29 cellular contexts compared by ENCODE assay signal in genomic region chr1:29696656-29697390, GRCh38.
"Had no signal": no experiment of that assay in that cellular context is flagged by ENCODE, and none has a peak within 500 bp of the region (broad histone marks: within the 10 kb centered on the region; RNA-seq: fewer than 3 reads in every experiment).

No MANE protein-coding gene starts in this region.

- H3K4me3 ChIP-seq: MG63, SJCRH30, SK-N-MC had no signal

- DNase-seq: activated CD4-positive, alpha-beta memory T cell treated with anti-CD3 and anti-CD28 coated beads for 36 hours; activated CD4-positive, alpha-beta T cell treated with anti-CD3 and anti-CD28 coated beads for 36 hours; activated CD4-positive, alpha-beta T cell treated with anti-CD3 and anti-CD28 coated beads, Interleukin-2, amount 10 ng/mL, durations not matched to agents 7 days and 5 days; activated CD8-positive, alpha-beta memory T cell treated with anti-CD3 and anti-CD28 coated beads, Interleukin-2, amount 50 U/mL, for 4 hours; activated gamma-delta T cell; activated naive CD4-positive, alpha-beta T cell treated with Interleukin-2 at 50 U/mL for 16 hours; activated T-cell treated with anti-CD3 and anti-CD28 coated beads for 4 hours; activated T-cell treated with anti-CD3 and anti-CD28 coated beads, Interleukin-2, amount 50 U/mL, for 4 hours; anterior cingulate cortex; brain microvascular endothelial cell; Kasumi-1; KBM-7; MG63; NCI-H1092; NCI-H1436 treated with DMSO at 0.1 percent for 48 hours; NCI-H1694 treated with DMSO at 0.1 percent for 48 hours; NCI-H2029; NCI-H345; NCI-H524 treated with DMSO at 0.1 percent for 48 hours; SHP77; SJCRH30 had no signal

- H3K9me3 Mint-ChIP-seq: activated CD4-positive, alpha-beta memory T cell treated with anti-CD3 and anti-CD28 coated beads for 36 hours; activated CD4-positive, alpha-beta T cell treated with anti-CD3 and anti-CD28 coated beads, Interleukin-2, amount 10 ng/mL, durations not matched to agents 7 days and 5 days; activated naive CD4-positive, alpha-beta T cell treated with anti-CD3 and anti-CD28 coated beads, Interleukin-2, amount 50 U/mL, for 24 hours; activated T-cell treated with anti-CD3 and anti-CD28 coated beads, Interleukin-2, amount 50 U/mL, for 4 hours; T-helper 1 cell treated with Interleukin-12 subunit alpha and Interleukin-12 subunit beta and Interleukin-4 antibody, amounts not matched to agents 30 μg/mL and 1 μg/mL, for 36 hours; T-helper 2 cell treated with Interferon-gamma antibody and Interleukin-4, amounts not matched to agents 5 μg/mL and 100 μg/mL, for 36 hours had no signal

- H3K4me1 Mint-ChIP-seq: activated CD4-positive, alpha-beta T cell treated with anti-CD3 and anti-CD28 coated beads for 36 hours; activated CD4-positive, alpha-beta T cell treated with anti-CD3 and anti-CD28 coated beads, Interleukin-2, amount 10 ng/mL, durations not matched to agents 7 days and 5 days; activated naive CD4-positive, alpha-beta T cell treated with anti-CD3 and anti-CD28 coated beads, Interleukin-2, amount 50 U/mL, for 24 hours had no signal

- H3K27me3 ChIP-seq: brain microvascular endothelial cell, MG63 had no signal

- H3K36me3 Mint-ChIP-seq: activated CD4-positive, alpha-beta memory T cell treated with anti-CD3 and anti-CD28 coated beads for 36 hours; activated naive CD4-positive, alpha-beta T cell treated with anti-CD3 and anti-CD28 coated beads, Interleukin-2, amount 50 U/mL, for 24 hours had no signal

- H3K4me3 Mint-ChIP-seq: activated CD4-positive, alpha-beta memory T cell treated with anti-CD3 and anti-CD28 coated beads for 36 hours; activated CD4-positive, alpha-beta T cell treated with anti-CD3 and anti-CD28 coated beads for 36 hours; activated CD4-positive, alpha-beta T cell treated with anti-CD3 and anti-CD28 coated beads, Interleukin-2, amount 10 ng/mL, durations not matched to agents 7 days and 5 days; activated naive CD4-positive, alpha-beta T cell treated with anti-CD3 and anti-CD28 coated beads, Interleukin-2, amount 50 U/mL, for 24 hours; activated T-cell treated with anti-CD3 and anti-CD28 coated beads, Interleukin-2, amount 50 U/mL, for 4 hours; IgD-negative memory B cell; T-helper 1 cell treated with Interleukin-12 subunit alpha and Interleukin-12 subunit beta and Interleukin-4 antibody, amounts not matched to agents 30 μg/mL and 1 μg/mL, for 36 hours; T-helper 2 cell treated with Interferon-gamma antibody and Interleukin-4, amounts not matched to agents 5 μg/mL and 100 μg/mL, for 36 hours; WTC11 had no signal

- H3K27ac Mint-ChIP-seq: activated CD4-positive, alpha-beta memory T cell treated with anti-CD3 and anti-CD28 coated beads for 36 hours; activated CD4-positive, alpha-beta T cell treated with anti-CD3 and anti-CD28 coated beads for 36 hours; activated CD4-positive, alpha-beta T cell treated with anti-CD3 and anti-CD28 coated beads, Interleukin-2, amount 10 ng/mL, durations not matched to agents 7 days and 5 days; activated naive CD4-positive, alpha-beta T cell treated with anti-CD3 and anti-CD28 coated beads, Interleukin-2, amount 50 U/mL, for 24 hours; IgD-negative memory B cell; T-helper 1 cell treated with Interleukin-12 subunit alpha and Interleukin-12 subunit beta and Interleukin-4 antibody, amounts not matched to agents 30 μg/mL and 1 μg/mL, for 36 hours; T-helper 2 cell treated with Interferon-gamma antibody and Interleukin-4, amounts not matched to agents 5 μg/mL and 100 μg/mL, for 36 hours; WTC11 had no signal

- H3K9me3 ChIP-seq: MG63, SJCRH30 had no signal

- H3K27ac ChIP-seq: brain microvascular endothelial cell, SJCRH30, SK-N-MC had no signal

- ATAC-seq: activated CD4-positive, alpha-beta T cell treated with anti-CD3 and anti-CD28 coated beads for 36 hours; activated CD4-positive, CD25-positive, alpha-beta regulatory T cell treated with anti-CD3 and anti-CD28 coated beads, Interleukin-2, amount 50 U/mL, for 24 hours; activated T-cell treated with anti-CD3 and anti-CD28 coated beads, Interleukin-2, amount 50 U/mL, for 4 hours; Panc1 had no signal

- H3K36me3 ChIP-seq: brain microvascular endothelial cell, MG63, SJCRH30 had no signal
